16 cellular contexts compared by ENCODE assay signal in the genomic region with DNA sequence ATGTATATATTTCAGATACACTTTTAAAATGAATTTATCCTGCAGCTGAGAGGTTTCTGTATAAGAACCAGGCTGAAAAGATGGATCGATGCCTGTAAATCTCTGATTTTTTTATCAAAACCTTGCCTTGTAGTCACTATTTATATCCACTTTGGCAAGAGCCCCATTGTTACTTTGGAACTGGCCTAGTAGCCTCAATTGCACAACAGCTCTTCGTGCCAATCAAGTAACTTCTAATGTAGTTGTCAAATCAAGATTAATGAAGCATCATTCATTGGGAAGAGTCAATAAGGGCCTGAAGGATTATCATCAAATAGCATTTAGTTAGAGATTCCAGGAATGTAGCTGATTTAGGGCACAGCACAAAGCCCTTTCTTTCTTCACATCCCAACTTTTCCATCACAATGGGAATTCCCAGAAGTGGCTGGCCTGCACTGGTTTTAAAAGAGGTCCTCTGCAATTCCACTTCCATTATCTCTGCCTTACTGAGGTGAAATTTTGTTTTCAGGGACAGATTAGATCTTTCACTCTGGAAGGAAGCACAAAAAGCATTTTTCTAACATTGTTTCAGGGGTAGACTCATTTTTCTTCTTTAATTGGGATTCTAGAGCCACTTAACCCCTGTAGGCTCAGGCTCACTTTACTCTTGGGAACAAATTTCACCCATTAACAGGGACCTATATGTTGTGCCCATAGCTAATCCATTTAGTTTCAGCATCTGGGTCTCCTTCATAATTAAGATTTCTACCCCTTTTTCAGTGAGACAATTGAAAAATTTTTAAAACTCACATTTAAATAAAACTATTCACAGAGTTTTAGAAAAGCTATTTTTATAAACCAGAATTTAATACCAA.
"Had no signal": no experiment of that assay in that cellular context is flagged by ENCODE, and none has a peak within 500 bp of the region (broad histone marks: within the 10 kb centered on the region; RNA-seq: fewer than 3 reads in every experiment).

No MANE protein-coding gene starts in this region.

- H3K27me3 ChIP-seq: left lung, sigmoid colon, transverse colon had no signal

- H3K9me3 ChIP-seq: left lung, sigmoid colon, transverse colon had no signal

- H3K4me1 ChIP-seq: foreskin keratinocyte, left lung, sigmoid colon, transverse colon had no signal

- H3K4me1 Mint-ChIP-seq: nephron; stimulated activated naive B cell treated with anti-CD40 and anti-IgM and Interleukin-4, amounts not matched to agents 10 μg/mL and 1 μg/mL and 100 μg/mL, for 72 hours had no signal

- DNase-seq: activated CD4-positive, alpha-beta T cell treated with anti-CD3 and anti-CD28 coated beads for 4 hours; activated CD8-positive, alpha-beta memory T cell treated with anti-CD3 and anti-CD28 coated beads, Interleukin-2, amount 50 U/mL, for 4 hours; activated CD8-positive, alpha-beta T cell treated with anti-CD3 and anti-CD28 coated beads for 36 hours; activated gamma-delta T cell treated with Interleukin-2 at 50 U/mL for 16 hours; activated naive CD8-positive, alpha-beta T cell treated with anti-CD3 and anti-CD28 coated beads for 36 hours; activated T-cell treated with anti-CD3 and anti-CD28 coated beads, Interleukin-2, amount 50 U/mL, for 72 hours; foreskin keratinocyte; left lung; mesenchymal stem cell; sigmoid colon; stimulated activated CD4-positive, alpha-beta T cell treated with anti-CD3 and anti-CD28 coated beads, Interleukin-2, amount 100 ng/mL, for 24 hours; stimulated activated naive B cell treated with anti-CD40 and anti-IgM and Interleukin-4, amounts not matched to agents 10 μg/mL and 1 μg/mL and 100 μg/mL, for 72 hours; substantia nigra; T-helper 9 cell; transverse colon had no signal

- H3K27ac Mint-ChIP-seq: activated CD8-positive, alpha-beta T cell treated with anti-CD3 and anti-CD28 coated beads for 36 hours; activated naive CD8-positive, alpha-beta T cell treated with anti-CD3 and anti-CD28 coated beads for 36 hours; activated T-cell treated with anti-CD3 and anti-CD28 coated beads, Interleukin-2, amount 50 U/mL, for 72 hours; nephron; stimulated activated naive B cell treated with anti-CD40 and anti-IgM and Interleukin-4, amounts not matched to agents 10 μg/mL and 1 μg/mL and 100 μg/mL, for 72 hours had no signal

- H3K27me3 Mint-ChIP-seq: activated naive CD8-positive, alpha-beta T cell treated with anti-CD3 and anti-CD28 coated beads for 36 hours had no signal

- H3K4me3 ChIP-seq: left lung, sigmoid colon, transverse colon had no signal

- H3K27ac ChIP-seq: foreskin keratinocyte, left lung, sigmoid colon, transverse colon had no signal

- H3K9me3 Mint-ChIP-seq: activated CD8-positive, alpha-beta T cell treated with anti-CD3 and anti-CD28 coated beads for 36 hours; activated naive CD8-positive, alpha-beta T cell treated with anti-CD3 and anti-CD28 coated beads for 36 hours; activated T-cell treated with anti-CD3 and anti-CD28 coated beads, Interleukin-2, amount 50 U/mL, for 72 hours; nephron; stimulated activated naive B cell treated with anti-CD40 and anti-IgM and Interleukin-4, amounts not matched to agents 10 μg/mL and 1 μg/mL and 100 μg/mL, for 72 hours had no signal

- ATAC-seq: activated CD8-positive, alpha-beta T cell treated with anti-CD3 and anti-CD28 coated beads for 36 hours; activated T-cell treated with anti-CD3 and anti-CD28 coated beads, Interleukin-2, amount 50 U/mL, for 72 hours; foreskin keratinocyte; left lung; stimulated activated naive B cell treated with anti-CD40 and anti-IgM and Interleukin-4, amounts not matched to agents 10 μg/mL and 1 μg/mL and 100 μg/mL, for 72 hours had no signal

- H3K36me3 Mint-ChIP-seq: activated naive CD8-positive, alpha-beta T cell treated with anti-CD3 and anti-CD28 coated beads for 36 hours; stimulated activated naive B cell treated with anti-CD40 and anti-IgM and Interleukin-4, amounts not matched to agents 10 μg/mL and 1 μg/mL and 100 μg/mL, for 72 hours had no signal

- H3K4me3 Mint-ChIP-seq: activated CD8-positive, alpha-beta T cell treated with anti-CD3 and anti-CD28 coated beads for 36 hours; activated naive CD8-positive, alpha-beta T cell treated with anti-CD3 and anti-CD28 coated beads for 36 hours; activated T-cell treated with anti-CD3 and anti-CD28 coated beads, Interleukin-2, amount 50 U/mL, for 72 hours; nephron; stimulated activated naive B cell treated with anti-CD40 and anti-IgM and Interleukin-4, amounts not matched to agents 10 μg/mL and 1 μg/mL and 100 μg/mL, for 72 hours had no signal

- H3K36me3 ChIP-seq: left lung, sigmoid colon, transverse colon had no signal
